1 cellular context compared by ENCODE assay signal in the genomic region with DNA sequence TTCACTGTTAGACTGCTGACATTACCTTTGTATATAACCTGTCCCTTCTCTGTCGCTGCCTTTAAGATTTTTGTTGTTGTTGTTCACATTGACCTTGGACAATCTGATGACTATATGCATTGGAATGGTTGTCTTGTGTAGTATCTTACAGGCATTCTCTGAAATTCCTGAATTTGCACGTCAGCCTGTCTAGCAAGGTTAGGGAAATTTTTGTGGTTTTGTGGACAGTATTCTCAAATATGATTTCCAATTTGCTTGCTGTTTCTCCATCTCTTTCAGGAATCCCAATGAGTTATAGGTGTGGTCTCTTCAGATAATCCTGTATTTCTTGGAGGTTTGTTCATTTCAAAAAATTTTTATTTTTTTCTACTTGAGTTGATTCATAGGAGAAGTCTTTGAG.
TF ChIP-seq lines count a peak whose summit lies in the region.

No MANE protein-coding gene starts in this region.

TF ChIP-seq in GM23338, 12 proteins besides CTCF, POLR2A, EP300 and RAD21:
- TF ChIP-seq, protein P1, sequence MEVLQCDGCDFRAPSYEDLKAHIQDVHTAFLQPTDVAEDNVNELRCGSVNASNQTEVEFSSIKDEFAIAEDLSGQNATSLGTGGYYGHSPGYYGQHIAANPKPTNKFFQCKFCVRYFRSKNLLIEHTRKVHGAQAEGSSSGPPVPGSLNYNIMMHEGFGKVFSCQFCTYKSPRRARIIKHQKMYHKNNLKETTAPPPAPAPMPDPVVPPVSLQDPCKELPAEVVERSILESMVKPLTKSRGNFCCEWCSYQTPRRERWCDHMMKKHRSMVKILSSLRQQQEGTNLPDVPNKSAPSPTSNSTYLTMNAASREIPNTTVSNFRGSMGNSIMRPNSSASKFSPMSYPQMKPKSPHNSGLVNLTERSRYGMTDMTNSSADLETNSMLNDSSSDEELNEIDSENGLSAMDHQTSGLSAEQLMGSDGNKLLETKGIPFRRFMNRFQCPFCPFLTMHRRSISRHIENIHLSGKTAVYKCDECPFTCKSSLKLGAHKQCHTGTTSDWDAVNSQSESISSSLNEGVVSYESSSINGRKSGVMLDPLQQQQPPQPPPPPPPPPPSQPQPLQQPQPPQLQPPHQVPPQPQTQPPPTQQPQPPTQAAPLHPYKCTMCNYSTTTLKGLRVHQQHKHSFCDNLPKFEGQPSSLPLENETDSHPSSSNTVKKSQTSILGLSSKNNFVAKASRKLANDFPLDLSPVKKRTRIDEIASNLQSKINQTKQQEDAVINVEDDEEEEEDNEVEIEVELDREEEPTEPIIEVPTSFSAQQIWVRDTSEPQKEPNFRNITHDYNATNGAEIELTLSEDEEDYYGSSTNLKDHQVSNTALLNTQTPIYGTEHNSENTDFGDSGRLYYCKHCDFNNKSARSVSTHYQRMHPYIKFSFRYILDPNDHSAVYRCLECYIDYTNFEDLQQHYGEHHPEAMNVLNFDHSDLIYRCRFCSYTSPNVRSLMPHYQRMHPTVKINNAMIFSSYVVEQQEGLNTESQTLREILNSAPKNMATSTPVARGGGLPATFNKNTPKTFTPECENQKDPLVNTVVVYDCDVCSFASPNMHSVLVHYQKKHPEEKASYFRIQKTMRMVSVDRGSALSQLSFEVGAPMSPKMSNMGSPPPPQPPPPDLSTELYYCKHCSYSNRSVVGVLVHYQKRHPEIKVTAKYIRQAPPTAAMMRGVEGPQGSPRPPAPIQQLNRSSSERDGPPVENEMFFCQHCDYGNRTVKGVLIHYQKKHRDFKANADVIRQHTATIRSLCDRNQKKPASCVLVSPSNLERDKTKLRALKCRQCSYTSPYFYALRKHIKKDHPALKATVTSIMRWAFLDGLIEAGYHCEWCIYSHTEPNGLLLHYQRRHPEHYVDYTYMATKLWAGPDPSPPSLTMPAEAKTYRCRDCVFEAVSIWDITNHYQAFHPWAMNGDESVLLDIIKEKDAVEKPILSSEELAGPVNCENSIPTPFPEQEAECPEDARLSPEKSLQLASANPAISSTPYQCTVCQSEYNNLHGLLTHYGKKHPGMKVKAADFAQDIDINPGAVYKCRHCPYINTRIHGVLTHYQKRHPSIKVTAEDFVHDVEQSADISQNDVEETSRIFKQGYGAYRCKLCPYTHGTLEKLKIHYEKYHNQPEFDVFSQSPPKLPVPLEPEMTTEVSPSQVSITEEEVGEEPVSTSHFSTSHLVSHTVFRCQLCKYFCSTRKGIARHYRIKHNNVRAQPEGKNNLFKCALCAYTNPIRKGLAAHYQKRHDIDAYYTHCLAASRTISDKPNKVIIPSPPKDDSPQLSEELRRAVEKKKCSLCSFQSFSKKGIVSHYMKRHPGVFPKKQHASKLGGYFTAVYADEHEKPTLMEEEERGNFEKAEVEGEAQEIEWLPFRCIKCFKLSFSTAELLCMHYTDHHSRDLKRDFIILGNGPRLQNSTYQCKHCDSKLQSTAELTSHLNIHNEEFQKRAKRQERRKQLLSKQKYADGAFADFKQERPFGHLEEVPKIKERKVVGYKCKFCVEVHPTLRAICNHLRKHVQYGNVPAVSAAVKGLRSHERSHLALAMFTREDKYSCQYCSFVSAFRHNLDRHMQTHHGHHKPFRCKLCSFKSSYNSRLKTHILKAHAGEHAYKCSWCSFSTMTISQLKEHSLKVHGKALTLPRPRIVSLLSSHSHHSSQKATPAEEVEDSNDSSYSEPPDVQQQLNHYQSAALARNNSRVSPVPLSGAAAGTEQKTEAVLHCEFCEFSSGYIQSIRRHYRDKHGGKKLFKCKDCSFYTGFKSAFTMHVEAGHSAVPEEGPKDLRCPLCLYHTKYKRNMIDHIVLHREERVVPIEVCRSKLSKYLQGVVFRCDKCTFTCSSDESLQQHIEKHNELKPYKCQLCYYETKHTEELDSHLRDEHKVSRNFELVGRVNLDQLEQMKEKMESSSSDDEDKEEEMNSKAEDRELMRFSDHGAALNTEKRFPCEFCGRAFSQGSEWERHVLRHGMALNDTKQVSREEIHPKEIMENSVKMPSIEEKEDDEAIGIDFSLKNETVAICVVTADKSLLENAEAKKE (CRISPR knock-in tag; IDR thresholded peaks at IDR 0.05), result no peak
- TF ChIP-seq ZNF114 (CRISPR knock-in tag; IDR thresholded peaks at IDR 0.05), result no peak
- no peak for TF ChIP-seq POLR2AphosphoS5 (IDR thresholded peaks at IDR 0.05; ENCODE audit: low read depth)
